ENCODE assay signal across 9 cellular contexts in genomic region chr14:63045612-63046320, GRCh38. TPM values are rescaled to one million over a fixed set of nuclear protein-coding genes. Genes with fewer than 3 reads are reported as not detected.
A peak's percentile ranks its signal among the peaks of the same experiment; 100 is the strongest.
DNase-seq lines count a peak whose midpoint lies in the region; ATAC-seq, FAIRE-seq and TF ChIP-seq lines count a peak whose summit lies in the region.
"Had no signal": no experiment of that assay in that cellular context is flagged by ENCODE, and none has a peak within 500 bp of the region (broad histone marks: within the 10 kb centered on the region; RNA-seq: fewer than 3 reads in every experiment).

No MANE protein-coding gene starts in this region.

- no peak overlapping the region for H3K27ac Mint-ChIP-seq in astrocyte (ENCODE audit: unreplicated experiment)
- H3K27ac Mint-ChIP-seq: activated naive CD4-positive, alpha-beta T cell treated with anti-CD3 and anti-CD28 coated beads, Interleukin-2, amount 50 U/mL, for 24 hours had no signal

- no peaks in the 10 kb centered on the region for H3K79me2 ChIP-seq in astrocyte (ENCODE audit: insufficient read depth, low read length)

- peak overlapping the region; percentile 85 for H2AFZ ChIP-seq in astrocyte (ENCODE audit: low read depth, low read length)

- H3K36me3 Mint-ChIP-seq in astrocyte (ENCODE audit: low read depth, unreplicated experiment): no peaks in the 10 kb centered on the region
- H3K36me3 Mint-ChIP-seq: activated naive CD4-positive, alpha-beta T cell treated with anti-CD3 and anti-CD28 coated beads, Interleukin-2, amount 50 U/mL, for 24 hours had no signal

- H3K4me2 ChIP-seq in astrocyte (ENCODE audit: low read length): peak overlapping the region; percentile 93

- H3K27ac ChIP-seq in astrocyte (ENCODE audit: low read depth, low read length): no peak overlapping the region
- H3K27ac ChIP-seq in tibial nerve: no peak overlapping the region

- H3K4me3 ChIP-seq in astrocyte (ENCODE audit: insufficient read depth, low read depth, low read length) (peak overlapping the region; percentile 52), tibial nerve (peak overlapping the region; percentile 5 to 39 (median 26))

- H3K27me3 Mint-ChIP-seq in astrocyte (ENCODE audit: low read depth, unreplicated experiment): peaks cover 45% of the 10 kb centered on the region

- peak; percentile 63 for DNase-seq in Daoy (ENCODE audit: low read depth)
- DNase-seq in NCI-H1105 treated with DMSO at 0.1 percent for 48 hours (lab: John Stamatoyannopoulos, UW): peak; percentile 70
- DNase-seq in astrocyte (ENCODE audit: low read depth): peak; percentile 39
- peak; percentile 91 for DNase-seq in islet precursor cell
- DNase-seq in tibial nerve (ENCODE audit: low spot score in 2 of 2): no peak
- DNase-seq in epidermal melanocyte (ENCODE audit: insufficient read length, low spot score): no peak

- no peaks in the 10 kb centered on the region for H3K36me3 ChIP-seq in astrocyte (ENCODE audit: insufficient read depth, low read length)
- no peaks in the 10 kb centered on the region for H3K36me3 ChIP-seq in tibial nerve

- H4K20me1 ChIP-seq in astrocyte (ENCODE audit: insufficient read depth, low read length): no peaks in the 10 kb centered on the region

- ATAC-seq in GM21723 (IDR thresholded peaks at IDR 0.05; ENCODE audit: unreplicated experiment) (no peak), GM19463 (IDR thresholded peaks at IDR 0.05; ENCODE audit: unreplicated experiment) (no peak)

- H3K27me3 ChIP-seq in astrocyte (ENCODE audit: insufficient read depth, low read length): peaks cover 47% of the 10 kb centered on the region
- H3K27me3 ChIP-seq in tibial nerve: peaks cover 0 to 63% of the 10 kb centered on the region in 2 donors

- no peak for FAIRE-seq in astrocyte (lab: Jason Lieb, UNC)

- no peak overlapping the region for H3K9ac ChIP-seq in astrocyte (ENCODE audit: low read length)

- no peaks in the 10 kb centered on the region for H3K9me3 ChIP-seq in astrocyte (ENCODE audit: insufficient read depth, low read depth, low read length)
- H3K9me3 ChIP-seq in tibial nerve: no peaks in the 10 kb centered on the region

- H3K9me3 Mint-ChIP-seq in astrocyte (ENCODE audit: unreplicated experiment): no peaks in the 10 kb centered on the region
- H3K9me3 Mint-ChIP-seq: activated naive CD4-positive, alpha-beta T cell treated with anti-CD3 and anti-CD28 coated beads, Interleukin-2, amount 50 U/mL, for 24 hours had no signal

- peaks cover 10% of the 10 kb centered on the region for H3K4me1 ChIP-seq in astrocyte (ENCODE audit: insufficient read depth, low read length)
- peaks cover 0 to 18% (median 9%) of the 10 kb centered on the region in 4 donors for H3K4me1 ChIP-seq in tibial nerve

- no peak for TF ChIP-seq POLR2A in tibial nerve (IDR thresholded peaks at IDR 0.05)

- WGBS in tibial nerve, 2 donors: 0 to 1% methylated on average over 47 to 57 of the region's 70 CpGs

- TF ChIP-seq CTCF in astrocyte (IDR thresholded peaks at IDR 0.05; ENCODE audit: insufficient read depth, low read depth, low read length): no peak
- TF ChIP-seq CTCF in tibial nerve (IDR thresholded peaks at IDR 0.05): no peak

- H3K4me1 Mint-ChIP-seq in astrocyte (ENCODE audit: low read depth, unreplicated experiment): no peaks in the 10 kb centered on the region
- H3K4me1 Mint-ChIP-seq: activated naive CD4-positive, alpha-beta T cell treated with anti-CD3 and anti-CD28 coated beads, Interleukin-2, amount 50 U/mL, for 24 hours had no signal

- H3K4me3 Mint-ChIP-seq in astrocyte (ENCODE audit: unreplicated experiment): peak overlapping the region; percentile 79
- H3K4me3 Mint-ChIP-seq: activated naive CD4-positive, alpha-beta T cell treated with anti-CD3 and anti-CD28 coated beads, Interleukin-2, amount 50 U/mL, for 24 hours had no signal

- TF ChIP-seq EP300 in tibial nerve (IDR thresholded peaks at IDR 0.05): no peak

RNA-seq across cellular contexts. Expression of gene KCNH5, which starts 0.5 kb away (rescaled TPM):
- 1.1 and 3.7 TPM in 2 replicates for total RNA-seq in Daoy (2014; rRNA removed; shearing (Covaris generic))
- total RNA-seq in astrocyte: 0.48 and 2.4 TPM in 2 replicates
- not detected for total RNA-seq in tibial nerve

Comparison
In these comparisons a context has a peak if more than half of its experiments do, and no peak if none do; other contexts are left out.
1. DNase-seq: peak in Daoy (single experiment), NCI-H1105 treated with DMSO at 0.1 percent for 48 hours (single experiment), astrocyte (single experiment) and islet precursor cell (single experiment); none in tibial nerve (0 of 2) and epidermal melanocyte (single experiment).